Comparison of ENCODE assay signal across 17 cellular contexts in the genomic region with DNA sequence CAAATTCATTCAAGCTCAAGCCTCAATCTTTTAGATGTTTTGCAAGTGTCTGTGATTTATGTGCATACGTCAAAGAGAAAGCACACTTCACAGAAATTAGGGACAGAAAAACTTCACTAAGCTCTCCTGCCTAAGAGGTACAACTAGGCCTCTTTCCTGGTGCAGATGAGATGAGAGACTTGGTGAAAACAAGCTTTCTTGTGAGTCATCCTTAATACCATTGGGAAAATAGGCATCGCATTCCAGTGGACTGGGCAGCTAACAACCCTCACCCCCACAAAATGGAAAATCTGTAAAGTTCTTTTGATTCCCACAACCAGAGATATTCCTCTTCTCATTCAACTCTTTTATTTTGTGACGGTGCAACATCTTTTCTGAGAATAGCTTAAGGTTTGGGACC.
A peak's percentile ranks its signal among the peaks of the same experiment; 100 is the strongest.
DNase-seq lines count a peak whose midpoint lies in the region; ATAC-seq, FAIRE-seq and TF ChIP-seq lines count a peak whose summit lies in the region.
"Had no signal": no experiment of that assay in that cellular context is flagged by ENCODE, and none has a peak within 500 bp of the region (broad histone marks: within the 10 kb centered on the region; RNA-seq: fewer than 3 reads in every experiment).

No MANE protein-coding gene starts in this region.

- H3K27ac Mint-ChIP-seq in GM23338, result no peak overlapping the region
- H3K27ac Mint-ChIP-seq in astrocyte (ENCODE audit: unreplicated experiment), result peak overlapping the region; percentile 6

- no peaks in the 10 kb centered on the region for H3K27me3 Mint-ChIP-seq in GM23338 (ENCODE audit: insufficient read depth, low read depth, poor library complexity)
- no peaks in the 10 kb centered on the region for H3K27me3 Mint-ChIP-seq in astrocyte (ENCODE audit: low read depth, unreplicated experiment)

- no peaks in the 10 kb centered on the region for H3K9me2 ChIP-seq in GM23338 (ENCODE audit: insufficient read depth)

- FAIRE-seq in astrocyte (lab: Jason Lieb, UNC), result no peak
- FAIRE-seq: A549 had no signal

- no peak overlapping the region for H3K4me3 ChIP-seq in GM23338
- H3K4me3 ChIP-seq in astrocyte (ENCODE audit: insufficient read depth, low read depth, low read length), result no peak overlapping the region
- no peak overlapping the region for H3K4me3 ChIP-seq in fibroblast of pulmonary artery (replicated peaks; ENCODE audit: low read depth, low read length)
- H3K4me3 ChIP-seq in skeletal muscle cell (ENCODE audit: low read depth, low read length), result no peak overlapping the region
- H3K4me3 ChIP-seq: A549, PC-9 had no signal

- H4K20me1 ChIP-seq in GM23338 (replicated peaks; ENCODE audit: insufficient read depth) (no peaks in the 10 kb centered on the region), astrocyte (ENCODE audit: insufficient read depth, low read length) (no peaks in the 10 kb centered on the region)

- H3K9me3 Mint-ChIP-seq in GM23338 (no peaks in the 10 kb centered on the region), astrocyte (ENCODE audit: unreplicated experiment) (no peaks in the 10 kb centered on the region)

- H3K4me3 Mint-ChIP-seq in GM23338 (no peak overlapping the region), astrocyte (ENCODE audit: unreplicated experiment) (no peak overlapping the region)

- no peaks in the 10 kb centered on the region for H3K36me3 ChIP-seq in GM23338 (ENCODE audit: insufficient read depth)
- H3K36me3 ChIP-seq in astrocyte (ENCODE audit: insufficient read depth, low read length), result no peaks in the 10 kb centered on the region

- H3K36me3 Mint-ChIP-seq in GM23338 (ENCODE audit: low read depth) (no peaks in the 10 kb centered on the region), astrocyte (ENCODE audit: low read depth, unreplicated experiment) (no peaks in the 10 kb centered on the region)

- H3K27me3 ChIP-seq in GM23338 (ENCODE audit: insufficient read depth) (no peaks in the 10 kb centered on the region), astrocyte (ENCODE audit: insufficient read depth, low read length) (no peaks in the 10 kb centered on the region)

- H3K4me2 ChIP-seq in GM23338 (no peak overlapping the region), astrocyte (ENCODE audit: low read length) (no peak overlapping the region)
- H3K4me2 ChIP-seq: A549, PC-9 had no signal

- peak; percentile 25 for DNase-seq in GM23338 (ENCODE audit: low spot score)
- peak; percentile 8 for DNase-seq in astrocyte (ENCODE audit: low read depth)
- peak; percentile 3 for DNase-seq in fibroblast of pulmonary artery (ENCODE audit: low read depth)
- DNase-seq in skeletal muscle cell (ENCODE audit: low read depth), result peak; percentile 40
- no peak for DNase-seq in activated CD4-positive, CD25-positive, alpha-beta regulatory T cell treated with anti-CD3 and anti-CD28 coated beads, Interleukin-2, amount 50 U/mL, for 72 hours
- DNase-seq in T-helper 2 cell, result no peak
- DNase-seq in NCI-H1417 treated with DMSO at 0.1 percent for 48 hours (lab: John Stamatoyannopoulos, UW), result no peak
- DNase-seq: DMS 273 treated with DMSO at 0.1 percent for 48 hours, HCEC 1CT, KBM-7, NCI-H1436 treated with DMSO at 0.1 percent for 48 hours, NCI-H2081, NCI-H774, PC-9 had no signal

- TF ChIP-seq CTCF in GM23338 (conservative IDR thresholded peaks at IDR 0.05; ENCODE audit: low read depth in 2 of 2) (no peak), astrocyte (IDR thresholded peaks at IDR 0.05; ENCODE audit: insufficient read depth, low read depth, low read length) (no peak), fibroblast of pulmonary artery (IDR thresholded peaks at IDR 0.05; ENCODE audit: low read length, missing control alignments) (no peak)

- no peak overlapping the region for H3K9ac ChIP-seq in astrocyte (ENCODE audit: low read length)

- H3F3A ChIP-seq in GM23338 (replicated peaks; ENCODE audit: low read depth), result no peaks in the 10 kb centered on the region

- H2AFZ ChIP-seq in GM23338 (no peak overlapping the region), astrocyte (ENCODE audit: low read depth, low read length) (no peak overlapping the region)
- H2AFZ ChIP-seq: PC-9 had no signal

- no peaks in the 10 kb centered on the region for H3K79me2 ChIP-seq in GM23338 (replicated peaks; ENCODE audit: insufficient read depth)
- no peaks in the 10 kb centered on the region for H3K79me2 ChIP-seq in astrocyte (ENCODE audit: insufficient read depth, low read length)

- no peaks in the 10 kb centered on the region; the same call in 1 of the 2 replicates for H3K4me1 ChIP-seq in GM23338 (ENCODE audit: insufficient read depth)
- no peaks in the 10 kb centered on the region for H3K4me1 ChIP-seq in astrocyte (ENCODE audit: insufficient read depth, low read length)
- H3K4me1 ChIP-seq: A549 had no signal

- peaks cover 8% of the 10 kb centered on the region for H3K4me1 Mint-ChIP-seq in GM23338
- peaks cover 9% of the 10 kb centered on the region for H3K4me1 Mint-ChIP-seq in astrocyte (ENCODE audit: low read depth, unreplicated experiment)

- no peak overlapping the region for H3K27ac ChIP-seq in GM23338 (ENCODE audit: low read depth)
- H3K27ac ChIP-seq in astrocyte (ENCODE audit: low read depth, low read length), result no peak overlapping the region
- H3K27ac ChIP-seq: A549, C4-2B, PC-9 had no signal

- H3K9me3 ChIP-seq in astrocyte (ENCODE audit: insufficient read depth, low read depth, low read length), result no peaks in the 10 kb centered on the region
- H3K9me3 ChIP-seq: A549 had no signal

- ATAC-seq in GM23338, result no peak
- no peak for ATAC-seq in GM21529 (IDR thresholded peaks at IDR 0.05; ENCODE audit: unreplicated experiment)
- ATAC-seq: A549 had no signal

TF ChIP-seq in GM23338, 12 proteins besides CTCF, POLR2A, EP300 and RAD21:
- TF ChIP-seq ETS1 (IDR thresholded peaks at IDR 0.05) (no peak), STAT1 (IDR thresholded peaks at IDR 0.05; ENCODE audit: unreplicated experiment) (no peak), ZNF114 (CRISPR knock-in tag; IDR thresholded peaks at IDR 0.05) (no peak), JUNB (IDR thresholded peaks at IDR 0.05; ENCODE audit: unreplicated experiment) (no peak)
TF ChIP-seq in GM23338: peak in this region for 0.

Comparison
In these comparisons a context has a peak if more than half of its experiments do, and no peak if none do; other contexts are left out.
1. DNase-seq: peak in GM23338 (single experiment), astrocyte (single experiment), fibroblast of pulmonary artery (single experiment) and skeletal muscle cell (single experiment); none in activated CD4-positive, CD25-positive, alpha-beta regulatory T cell treated with anti-CD3 and anti-CD28 coated beads, Interleukin-2, amount 50 U/mL, for 72 hours (single experiment), T-helper 2 cell (0 of 5) and NCI-H1417 treated with DMSO at 0.1 percent for 48 hours (single experiment).